24 cellular contexts compared by ENCODE assay signal in the genomic region with DNA sequence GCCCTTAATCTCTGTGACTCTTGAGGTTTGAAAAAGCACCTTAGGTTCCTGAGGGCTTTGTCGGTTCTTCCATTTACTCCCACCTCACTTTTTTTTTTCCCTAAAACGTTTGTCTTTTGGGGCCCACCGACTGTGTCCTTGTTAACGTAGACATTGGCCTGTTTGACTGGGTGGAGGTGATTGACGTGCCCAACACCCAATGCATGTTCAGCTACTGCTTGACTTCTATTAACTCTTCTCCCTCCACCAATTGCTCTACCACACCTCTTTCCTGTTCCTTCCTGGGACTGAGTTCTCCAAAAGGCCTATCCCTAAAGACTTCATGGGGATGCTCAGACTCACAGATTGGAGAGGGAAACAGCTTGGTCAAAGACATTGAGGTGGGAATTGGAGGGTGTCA. TPM values are rescaled to one million over a fixed set of nuclear protein-coding genes. Genes with fewer than 3 reads are reported as not detected.
DNase-seq lines count a peak whose midpoint lies in the region; ATAC-seq and TF ChIP-seq lines count a peak whose summit lies in the region.
"Had no signal": no experiment of that assay in that cellular context is flagged by ENCODE, and none has a peak within 500 bp of the region (broad histone marks: within the 10 kb centered on the region; RNA-seq: fewer than 3 reads in every experiment).

No MANE protein-coding gene starts in this region.

- peak overlapping the region; percentile 38 for H3K27ac ChIP-seq in left ventricle myocardium inferior (replicated peaks)
- H3K27ac ChIP-seq: BLaER1 treated with 17β-estradiol and CSF1 and Interleukin-3, amounts not matched to agents 10 nM and 100 nM had no signal

- H3K27me3 Mint-ChIP-seq in activated T-helper 17 cell treated with anti-CD3 and anti-CD28 coated beads, Interleukin-2, amount 50 U/mL, for 72 hours, result no peaks in the 10 kb centered on the region
- H3K27me3 Mint-ChIP-seq: stimulated activated naive CD8-positive, alpha-beta T cell treated with anti-CD3 and anti-CD28 coated beads, Interleukin-15, Interleukin-2, amounts not matched to agents 100 ng/mL and 50 ng/mL, for 24 hours; type B pancreatic cell had no signal

- peaks cover 4% of the 10 kb centered on the region for H3K9me3 Mint-ChIP-seq in activated T-helper 17 cell treated with anti-CD3 and anti-CD28 coated beads, Interleukin-2, amount 50 U/mL, for 72 hours
- H3K9me3 Mint-ChIP-seq: activated T-helper 1 cell treated with anti-CD3 and anti-CD28 coated beads, Interleukin-12 subunit alpha, Interleukin-12 subunit beta, Interleukin-2, Interleukin-4 antibody, amounts not matched to agents 30 ng/mL and 10 ng/mL and 1 ng/mL, durations not matched to agents 14 hours and 24 hours and 36 hours; stimulated activated naive CD8-positive, alpha-beta T cell treated with anti-CD3 and anti-CD28 coated beads, Interleukin-15, Interleukin-2, amounts not matched to agents 100 ng/mL and 50 ng/mL, for 24 hours; type B pancreatic cell had no signal

- DNase-seq in left ventricle myocardium inferior, result no peak
- no peak for DNase-seq in left cardiac atrium
- DNase-seq in fibroblast of pulmonary artery (ENCODE audit: low read depth), result peak; percentile 52
- no peak for DNase-seq in activated effector memory CD4-positive, alpha-beta T cell treated with Interleukin-2 at 50 U/mL for 16 hours
- no peak for DNase-seq in stimulated activated CD4-positive, alpha-beta T cell treated with anti-CD3 and anti-CD28 coated beads, Interleukin-15, amount 100 ng/mL, for 24 hours
- DNase-seq: activated CD4-positive, CD25-positive, alpha-beta regulatory T cell; cerebellar nuclear complex; DMS 273 treated with DMSO at 0.1 percent for 48 hours; head of caudate nucleus; NCI-H187; NCI-H446 treated with DMSO at 0.1 percent for 48 hours; SHP77; T-helper 2 cell had no signal

- ATAC-seq in left cardiac atrium, result no peak
- ATAC-seq in activated T-helper 17 cell treated with anti-CD3 and anti-CD28 coated beads, Interleukin-2, amount 50 U/mL, for 72 hours (replicated peaks), result no peak
- no peak for ATAC-seq in GM21737 (IDR thresholded peaks at IDR 0.05; ENCODE audit: unreplicated experiment)
- ATAC-seq in HG02759 (IDR thresholded peaks at IDR 0.05; ENCODE audit: unreplicated experiment), result no peak

- TF ChIP-seq CTCF in left ventricle myocardium inferior (IDR thresholded peaks at IDR 0.05; ENCODE audit: borderline replicate concordance) (no peak), fibroblast of pulmonary artery (IDR thresholded peaks at IDR 0.05; ENCODE audit: low read length, missing control alignments) (no peak)

- peaks cover 4% of the 10 kb centered on the region for H3K4me1 Mint-ChIP-seq in activated T-helper 17 cell treated with anti-CD3 and anti-CD28 coated beads, Interleukin-2, amount 50 U/mL, for 72 hours

- H3K36me3 ChIP-seq in left ventricle myocardium inferior, result peaks cover 40% of the 10 kb centered on the region

- no peaks in the 10 kb centered on the region for H3K4me1 ChIP-seq in left ventricle myocardium inferior
- H3K4me1 ChIP-seq: BLaER1 treated with 17β-estradiol and CSF1 and Interleukin-3, amounts not matched to agents 10 nM and 100 nM had no signal

- no peaks in the 10 kb centered on the region for H3K27me3 ChIP-seq in left ventricle myocardium inferior (ENCODE audit: low read depth)
- H3K27me3 ChIP-seq: BLaER1 treated with 17β-estradiol and CSF1 and Interleukin-3, amounts not matched to agents 10 nM and 100 nM had no signal

- H3K4me3 Mint-ChIP-seq in activated T-helper 17 cell treated with anti-CD3 and anti-CD28 coated beads, Interleukin-2, amount 50 U/mL, for 72 hours, result no peak overlapping the region
- H3K4me3 Mint-ChIP-seq: activated T-helper 1 cell treated with anti-CD3 and anti-CD28 coated beads, Interleukin-12 subunit alpha, Interleukin-12 subunit beta, Interleukin-2, Interleukin-4 antibody, amounts not matched to agents 30 ng/mL and 10 ng/mL and 1 ng/mL, durations not matched to agents 14 hours and 24 hours and 36 hours; stimulated activated naive CD8-positive, alpha-beta T cell treated with anti-CD3 and anti-CD28 coated beads, Interleukin-15, Interleukin-2, amounts not matched to agents 100 ng/mL and 50 ng/mL, for 24 hours; type B pancreatic cell had no signal

- peaks cover 6% of the 10 kb centered on the region for H3K9me3 ChIP-seq in left ventricle myocardium inferior (replicated peaks)
- H3K9me3 ChIP-seq: BLaER1 treated with 17β-estradiol and CSF1 and Interleukin-3, amounts not matched to agents 10 nM and 100 nM had no signal

- intact Hi-C loops in left ventricle myocardium inferior (cut with micrococcal nuclease), result no loop called here
- intact Hi-C loops in left cardiac atrium (cut with DNase I), result no loop called here

- H3K36me3 Mint-ChIP-seq in activated T-helper 17 cell treated with anti-CD3 and anti-CD28 coated beads, Interleukin-2, amount 50 U/mL, for 72 hours (ENCODE audit: low read depth), result peaks cover 6% of the 10 kb centered on the region

- H3K4me3 ChIP-seq in left ventricle myocardium inferior, result no peak overlapping the region
- no peak overlapping the region for H3K4me3 ChIP-seq in fibroblast of pulmonary artery (replicated peaks; ENCODE audit: low read depth, low read length)
- H3K4me3 ChIP-seq: BLaER1 treated with 17β-estradiol and CSF1 and Interleukin-3, amounts not matched to agents 10 nM and 100 nM had no signal

- peak overlapping the region; percentile 6 for H3K27ac Mint-ChIP-seq in activated T-helper 17 cell treated with anti-CD3 and anti-CD28 coated beads, Interleukin-2, amount 50 U/mL, for 72 hours
- H3K27ac Mint-ChIP-seq: activated T-helper 1 cell treated with anti-CD3 and anti-CD28 coated beads, Interleukin-12 subunit alpha, Interleukin-12 subunit beta, Interleukin-2, Interleukin-4 antibody, amounts not matched to agents 30 ng/mL and 10 ng/mL and 1 ng/mL, durations not matched to agents 14 hours and 24 hours and 36 hours; stimulated activated naive CD8-positive, alpha-beta T cell treated with anti-CD3 and anti-CD28 coated beads, Interleukin-15, Interleukin-2, amounts not matched to agents 100 ng/mL and 50 ng/mL, for 24 hours had no signal

RNA-seq across cellular contexts. Expression of a gene that starts 17.3 kb away (rescaled TPM):
- total RNA-seq in left ventricle myocardium inferior (3,974 TPM), left cardiac atrium (1,000 to 10,000 TPM; 3,072 to 3,213 TPM)
- not detected for total RNA-seq in activated T-helper 17 cell treated with anti-CD3 and anti-CD28 coated beads, Interleukin-2, amount 50 U/mL, for 72 hours
- total RNA-seq: activated CD8-positive, alpha-beta memory T cell treated with anti-CD3 and anti-CD28 coated beads for 36 hours; activated T-helper 1 cell treated with anti-CD3 and anti-CD28 coated beads, Interleukin-12 subunit alpha, Interleukin-12 subunit beta, Interleukin-2, Interleukin-4 antibody, amounts not matched to agents 30 ng/mL and 10 ng/mL and 1 ng/mL, durations not matched to agents 14 hours and 24 hours and 36 hours; MCF 10A; mesenteric fat pad; pulmonary artery endothelial cell had no signal

RNA-seq across cellular contexts. Expression of a gene that starts 35.1 kb away (rescaled TPM):
- total RNA-seq in left ventricle myocardium inferior (not detected), left cardiac atrium (under 1 TPM; 0.21 to 0.24 TPM)
- total RNA-seq in activated T-helper 17 cell treated with anti-CD3 and anti-CD28 coated beads, Interleukin-2, amount 50 U/mL, for 72 hours, result under 1 TPM in 1 of 2 donors, not detected in 1; 0.24 TPM
- total RNA-seq: activated CD8-positive, alpha-beta memory T cell treated with anti-CD3 and anti-CD28 coated beads for 36 hours; activated T-helper 1 cell treated with anti-CD3 and anti-CD28 coated beads, Interleukin-12 subunit alpha, Interleukin-12 subunit beta, Interleukin-2, Interleukin-4 antibody, amounts not matched to agents 30 ng/mL and 10 ng/mL and 1 ng/mL, durations not matched to agents 14 hours and 24 hours and 36 hours; mesenteric fat pad had no signal

RNA-seq across cellular contexts. Expression of a gene that starts 54.4 kb away (rescaled TPM):
- total RNA-seq in left ventricle myocardium inferior, result 26.5 TPM
- total RNA-seq in left cardiac atrium, result 10 to 100 TPM; 30.2 to 38.8 TPM
- 10 to 100 TPM; 21.8 to 26.6 TPM for total RNA-seq in activated T-helper 17 cell treated with anti-CD3 and anti-CD28 coated beads, Interleukin-2, amount 50 U/mL, for 72 hours

Comparison
In these comparisons a context has a peak if more than half of its experiments do, and no peak if none do; other contexts are left out.
1. RNA of a gene that starts 17.3 kb away (total RNA-seq): 3,974 TPM in left ventricle myocardium inferior (single experiment) and 3,072 to 3,213 TPM in left cardiac atrium; not detected in activated T-helper 17 cell treated with anti-CD3 and anti-CD28 coated beads, Interleukin-2, amount 50 U/mL, for 72 hours; every median in the first group is over 1,000 times any median in the second.